Comparison of ENCODE assay signal across 34 cellular contexts in the genomic region with DNA sequence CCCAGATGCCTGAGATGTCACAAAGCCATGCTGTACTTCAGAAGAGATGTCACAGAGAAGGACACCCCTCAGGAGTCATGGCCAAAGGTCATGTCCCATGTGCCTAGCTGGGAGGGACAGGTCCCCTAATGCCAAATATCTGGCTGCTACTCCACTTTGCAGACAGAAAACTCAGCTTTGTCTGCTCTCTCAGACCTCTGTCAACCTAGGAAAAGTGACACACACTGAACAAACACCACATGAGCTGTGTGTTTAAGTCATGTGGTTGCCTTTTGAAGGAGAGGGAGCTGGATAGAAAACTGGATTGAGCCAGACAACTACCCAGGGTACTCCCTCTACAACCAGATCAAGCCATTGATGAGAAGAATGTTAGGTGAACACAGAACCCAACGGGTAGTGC.
"Had no signal": no experiment of that assay in that cellular context is flagged by ENCODE, and none has a peak within 500 bp of the region (broad histone marks: within the 10 kb centered on the region; RNA-seq: fewer than 3 reads in every experiment).

No MANE protein-coding gene starts in this region.

- ATAC-seq: activated CD8-positive, alpha-beta T cell treated with anti-CD3 and anti-CD28 coated beads for 36 hours; T-cell had no signal

- H3K27me3 ChIP-seq: ascending aorta, cardiac muscle cell, SJSA1 had no signal

- H3K4me3 Mint-ChIP-seq: activated B cell treated with CpG ODN at 0.5 μM for 24 hours; activated CD8-positive, alpha-beta T cell treated with anti-CD3 and anti-CD28 coated beads for 36 hours; activated naive CD4-positive, alpha-beta T cell treated with anti-CD3 and anti-CD28 coated beads, Interleukin-2, amount 50 U/mL, for 24 hours; activated naive CD8-positive, alpha-beta T cell treated with anti-CD3 and anti-CD28 coated beads, Interleukin-2, amount 10 ng/mL, durations not matched to agents 7 days and 5 days had no signal

- H3K9me2 ChIP-seq: SK-N-SH had no signal

- H3K9me3 Mint-ChIP-seq: activated B cell treated with CpG ODN at 0.5 μM for 24 hours; activated CD8-positive, alpha-beta T cell treated with anti-CD3 and anti-CD28 coated beads for 36 hours; activated T-helper 2 cell treated with anti-CD3 and anti-CD28 coated beads, Interferon-gamma antibody, Interleukin-2, Interleukin-4, amounts not matched to agents 10 μg/mL and 5 μg/mL and 100 μg/mL, durations not matched to agents 14 hours and 24 hours and 36 hours had no signal

- H3K4me2 ChIP-seq: SK-N-SH had no signal

- H3K27me3 Mint-ChIP-seq: activated B cell treated with CpG ODN at 0.5 μM for 24 hours; activated CD8-positive, alpha-beta T cell treated with anti-CD3 and anti-CD28 coated beads for 36 hours; activated naive CD4-positive, alpha-beta T cell treated with anti-CD3 and anti-CD28 coated beads, Interleukin-2, amount 50 U/mL, for 24 hours; activated naive CD8-positive, alpha-beta T cell treated with anti-CD3 and anti-CD28 coated beads, Interleukin-2, amount 10 ng/mL, durations not matched to agents 7 days and 5 days; central memory CD8-positive, alpha-beta T cell; T-cell had no signal

- H3K9me3 ChIP-seq: ascending aorta, SJSA1, SK-N-SH had no signal

- H3K9ac ChIP-seq: SK-N-SH had no signal

- H3K4me3 ChIP-seq: ascending aorta, cardiac muscle cell, SJSA1 had no signal

- H3K27ac ChIP-seq: ascending aorta, cardiac muscle cell, SJSA1, VCaP had no signal

- DNase-seq: activated B cell treated with CpG ODN at 0.5 μM for 24 hours; activated CD4-positive, alpha-beta T cell treated with anti-CD3 and anti-CD28 coated beads for 4 hours; activated CD4-positive, alpha-beta T cell treated with anti-CD3 and anti-CD28 coated beads, Interleukin-2, amount 50 U/mL, for 4 hours; activated CD4-positive, CD25-positive, alpha-beta regulatory T cell treated with anti-CD3 and anti-CD28 coated beads, Interleukin-2, amount 50 U/mL, for 72 hours; activated CD8-positive, alpha-beta T cell treated with anti-CD3 and anti-CD28 coated beads for 36 hours; activated gamma-delta T cell; activated naive CD4-positive, alpha-beta T cell treated with Interleukin-2 at 50 U/mL for 16 hours; activated naive CD8-positive, alpha-beta T cell treated with anti-CD3 and anti-CD28 coated beads, Interleukin-2, amount 10 ng/mL, durations not matched to agents 7 days and 5 days; activated T-cell treated with anti-CD3 and anti-CD28 coated beads, Interleukin-2, amount 50 U/mL, for 1 hour; amygdala; Kasumi-1; KG1; MM.1S; NCI-H1092 treated with DMSO at 0.1 percent for 48 hours; NCI-H1417 treated with DMSO at 0.1 percent for 48 hours; NCI-H187 treated with DMSO at 0.1 percent for 48 hours; NCI-H2107; NCI-H2171; NCI-H510A; NCI-H526; NCI-H748 treated with DMSO at 0.1 percent for 48 hours; NK-92 treated with Interleukin-12 subunit alpha and Interleukin-12 subunit beta, amount 100 ng/mL, for 24 hours; SHP77 treated with DMSO at 0.1 percent for 48 hours; SK-N-SH; T-cell; T-helper 2 cell; T-helper 9 cell had no signal

- H3K27ac Mint-ChIP-seq: activated B cell treated with CpG ODN at 0.5 μM for 24 hours; activated CD8-positive, alpha-beta T cell treated with anti-CD3 and anti-CD28 coated beads for 36 hours; activated naive CD4-positive, alpha-beta T cell treated with anti-CD3 and anti-CD28 coated beads, Interleukin-2, amount 50 U/mL, for 24 hours; activated naive CD8-positive, alpha-beta T cell treated with anti-CD3 and anti-CD28 coated beads, Interleukin-2, amount 10 ng/mL, durations not matched to agents 7 days and 5 days; T-cell had no signal
